Comparison of ENCODE assay signal across 8 cellular contexts in the genomic region with DNA sequence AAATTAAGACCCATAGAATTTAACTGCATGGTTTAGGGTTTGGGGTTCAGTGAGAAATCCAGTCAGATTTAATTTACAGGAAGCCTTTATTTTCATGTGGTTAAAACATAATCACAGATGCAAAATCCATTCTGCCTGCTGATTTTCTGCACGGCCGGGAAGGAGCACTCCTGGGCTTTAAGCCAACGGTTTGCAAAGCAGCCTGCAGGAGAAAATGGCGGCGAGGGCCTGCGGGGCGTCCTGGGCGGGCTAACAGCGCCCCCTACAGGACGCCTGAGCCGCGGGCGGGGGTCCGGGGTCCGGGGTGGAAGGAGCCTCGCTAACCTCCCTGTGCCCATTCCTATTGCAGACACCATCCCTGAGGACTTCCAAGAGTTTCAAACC. TPM values are rescaled to one million over a fixed set of nuclear protein-coding genes. Genes with fewer than 3 reads are reported as not detected.
DNase-seq lines count a peak whose midpoint lies in the region; ATAC-seq, FAIRE-seq and TF ChIP-seq lines count a peak whose summit lies in the region.

No MANE protein-coding gene starts in this region.

- POLR2A ChIA-PET in activated CD8-positive, alpha-beta T cell treated with anti-CD3 and anti-CD28 coated beads for 36 hours (lab: Charles Lee) = interaction anchor here (1.0 kb wide), 1 partner anchor 102 kb away, joined by 3 read pairs; no protein-coding TSS in a partner anchor
- POLR2A ChIA-PET in H1 (lab: Charles Lee; ENCODE audit: partially characterized antibody) = no interaction called here

- peak overlapping the region; percentile 51 for H3K4me3 Mint-ChIP-seq in activated CD8-positive, alpha-beta T cell treated with anti-CD3 and anti-CD28 coated beads for 36 hours
- H3K4me3 Mint-ChIP-seq in stimulated activated effector memory CD8-positive, alpha-beta T cell treated with anti-CD3 and anti-CD28 coated beads, Interleukin-12 subunit alpha, Interleukin-12 subunit beta, amount 100 ng/mL, for 72 hours = peak overlapping the region; percentile 36

- no peaks in the 10 kb centered on the region; a peak in 1 of 7 replicates for H3K4me1 ChIP-seq in H1 (replicated peaks in 1 of 4; ENCODE audit: control insufficient read depth in 3 of 4, insufficient read depth in 4 of 4, low read length in 3 of 4)

- no peak overlapping the region for H3K4me3 ChIP-seq in H1 (ENCODE audit: extremely low read depth in 1 of 4, insufficient read depth in 2 of 4, low read depth in 3 of 4, low read length in 4 of 4)

- no peak overlapping the region for H2BK120ac ChIP-seq in H1 (replicated peaks; ENCODE audit: low read depth, low read length)

- no peak overlapping the region for H2BK5ac ChIP-seq in H1 (ENCODE audit: low read depth, low read length)

- H3K4ac ChIP-seq in H1 (replicated peaks; ENCODE audit: insufficient read length, low read depth, low read length) = no peak overlapping the region

- TF ChIP-seq EP300 in H1 (IDR thresholded peaks at IDR 0.05; ENCODE audit: borderline replicate concordance in 1 of 2, low read depth in 2 of 2, low read length in 2 of 2) = 0 out of 3 replicates have a peak, but pooled peaks of 1 of the 2 experiments have one; percentile 14

- no peaks in the 10 kb centered on the region for H3K23me2 ChIP-seq in H1 (ENCODE audit: low read depth, low read length)

- no peak overlapping the region for H2BK12ac ChIP-seq in H1 (ENCODE audit: low read depth, low read length)

- no peak overlapping the region for H3K27ac ChIP-seq in H1 (ENCODE audit: low read depth, low read length)

- DNase-seq in activated CD4-positive, alpha-beta T cell treated with anti-CD3 and anti-CD28 coated beads for 24 hours (ENCODE audit: low read depth in 2 of 2) = peak; percentile 40 to 57
- no peak for DNase-seq in activated CD4-positive, alpha-beta T cell treated with anti-CD3 and anti-CD28 coated beads, Interleukin-2, amount 50 U/mL, for 4 hours
- peak; percentile 49 for DNase-seq in NCI-H2196 treated with DMSO at 0.1 percent for 48 hours (lab: John Stamatoyannopoulos, UW; ENCODE audit: unreplicated experiment)
- peak; percentile 60 for DNase-seq in activated CD8-positive, alpha-beta T cell treated with anti-CD3 and anti-CD28 coated beads for 36 hours
- peak; percentile 39 to 93 for DNase-seq in H1 (ENCODE audit: low read depth in 1 of 2, low spot score in 2 of 2)
- DNase-seq in middle frontal gyrus (ENCODE audit: extremely low spot score, low spot score) = peak; percentile 81
- peak; percentile 39 to 80 for DNase-seq in stimulated activated effector memory CD8-positive, alpha-beta T cell treated with anti-CD3 and anti-CD28 coated beads, Interleukin-12 subunit alpha, Interleukin-12 subunit beta, amount 100 ng/mL, for 72 hours (ENCODE audit: low spot score in 2 of 2)

- peak overlapping the region; percentile 78 for H3K27ac Mint-ChIP-seq in activated CD8-positive, alpha-beta T cell treated with anti-CD3 and anti-CD28 coated beads for 36 hours
- H3K27ac Mint-ChIP-seq in stimulated activated effector memory CD8-positive, alpha-beta T cell treated with anti-CD3 and anti-CD28 coated beads, Interleukin-12 subunit alpha, Interleukin-12 subunit beta, amount 100 ng/mL, for 72 hours = no peak overlapping the region

- H3K27me3 ChIP-seq in H1 (replicated peaks in 1 of 4; ENCODE audit: control insufficient read depth in 3 of 4, extremely low read depth in 1 of 4, insufficient read depth in 3 of 4, low read length in 3 of 4) = no peaks in the 10 kb centered on the region

- H3K36me3 ChIP-seq in H1 (ENCODE audit: control insufficient read depth in 2 of 4, insufficient read depth in 4 of 4, low read length in 3 of 4) = no peaks in the 10 kb centered on the region

- WGBS in H1 (ENCODE audit: extremely low coverage in 1 of 2, insufficient coverage in 1 of 2, insufficient read length in 1 of 2, insufficient replicate concordance in 2 of 2, low coverage in 1 of 2, low lambda C conversion rate in 2 of 2, missing lambda C conversion rate in 1 of 2), 2 experiments = 33% methylated on average over 8 of the region's 16 CpGs; no CpG with 5 or more reads in 1 of the 2 experiments

- no peak overlapping the region for H2BK15ac ChIP-seq in H1 (ENCODE audit: low read length)

- no peak overlapping the region for H3K56ac ChIP-seq in H1 (replicated peaks; ENCODE audit: insufficient read length, low read depth, low read length)

- H4K8ac ChIP-seq in H1 (ENCODE audit: extremely low read depth, insufficient read depth, low read length) = no peak overlapping the region

- peak; percentile 82 for TF ChIP-seq CTCF in activated CD8-positive, alpha-beta T cell treated with anti-CD3 and anti-CD28 coated beads for 36 hours (IDR thresholded peaks at IDR 0.05)
- peak; percentile 72 to 95 (median 79) for TF ChIP-seq CTCF in H1 (IDR thresholded peaks at IDR 0.05; ENCODE audit: control extremely low read depth in 1 of 3, insufficient read depth in 1 of 3, low read depth in 1 of 3, low read length in 3 of 3)

- no peak overlapping the region for H3K4me2 ChIP-seq in H1 (ENCODE audit: insufficient read depth in 1 of 2, low read depth in 2 of 2, low read length in 2 of 2)

- FAIRE-seq in H1 (lab: Jason Lieb, UNC) = no peak

- no peak overlapping the region for H4K91ac ChIP-seq in H1 (replicated peaks; ENCODE audit: insufficient read length, low read length)

- no peaks in the 10 kb centered on the region for H3K79me1 ChIP-seq in H1 (ENCODE audit: low read depth, low read length)

- no peaks in the 10 kb centered on the region for H3K79me2 ChIP-seq in H1 (ENCODE audit: control insufficient read depth in 1 of 2, insufficient read depth in 2 of 2, low read length in 2 of 2)

- no peaks in the 10 kb centered on the region for H3K9me3 Mint-ChIP-seq in activated CD8-positive, alpha-beta T cell treated with anti-CD3 and anti-CD28 coated beads for 36 hours
- no peaks in the 10 kb centered on the region for H3K9me3 Mint-ChIP-seq in stimulated activated effector memory CD8-positive, alpha-beta T cell treated with anti-CD3 and anti-CD28 coated beads, Interleukin-12 subunit alpha, Interleukin-12 subunit beta, amount 100 ng/mL, for 72 hours

- intact Hi-C loops in activated CD8-positive, alpha-beta T cell treated with anti-CD3 and anti-CD28 coated beads for 36 hours (cut with micrococcal nuclease) = loop anchor here (1.0 to 5.0 kb wide), 2 partner anchors 157 to 205 kb away; no protein-coding TSS in a partner anchor

- ATAC-seq in activated CD8-positive, alpha-beta T cell treated with anti-CD3 and anti-CD28 coated beads for 36 hours = peak; percentile 65
- ATAC-seq in stimulated activated effector memory CD8-positive, alpha-beta T cell treated with anti-CD3 and anti-CD28 coated beads, Interleukin-12 subunit alpha, Interleukin-12 subunit beta, amount 100 ng/mL, for 72 hours = peak; percentile 52
- ATAC-seq in HG02885 (IDR thresholded peaks at IDR 0.05; ENCODE audit: poor library complexity, unreplicated experiment) = no peak

- TF ChIP-seq RAD21 in H1 (IDR thresholded peaks at IDR 0.05 in 1 of 2, conservative IDR thresholded peaks at IDR 0.05 in 1 of 2; ENCODE audit: low read depth in 2 of 2, low read length in 2 of 2) = peak; percentile 89 to 90

- H4K20me1 ChIP-seq in H1 (replicated peaks in 1 of 2; ENCODE audit: control insufficient read depth in 1 of 2, insufficient read depth in 2 of 2, low read length in 2 of 2) = no peaks in the 10 kb centered on the region

- CTCF ChIA-PET in activated CD8-positive, alpha-beta T cell treated with anti-CD3 and anti-CD28 coated beads for 36 hours (lab: Charles Lee) = interaction anchor here (0.6 to 3.5 kb wide), 81 partner anchors 8 to 619 kb away, joined by 3 to 39 read pairs (median 4); a partner anchor contains a TSS
- CTCF ChIA-PET in H1 (lab: Charles Lee; ENCODE audit: partially characterized antibody) = interaction anchor here (0.6 to 4.5 kb wide), 49 partner anchors 9 to 247 kb away, joined by 3 to 43 read pairs (median 4); a partner anchor contains a TSS

- H3K9ac ChIP-seq in H1 (replicated peaks in 1 of 4; ENCODE audit: extremely low read depth in 1 of 4, low read depth in 3 of 4, low read length in 3 of 4) = no peak overlapping the region

- H2BK20ac ChIP-seq in H1 (ENCODE audit: low read length) = no peak overlapping the region

- H3K18ac ChIP-seq in H1 (ENCODE audit: extremely low read depth, low read length) = no peak overlapping the region

- no peak overlapping the region for H3K23ac ChIP-seq in H1 (ENCODE audit: insufficient read length)

- H4K5ac ChIP-seq in H1 (ENCODE audit: insufficient read length, low read depth, low read length) = no peak overlapping the region

- H3K27me3 Mint-ChIP-seq in activated CD8-positive, alpha-beta T cell treated with anti-CD3 and anti-CD28 coated beads for 36 hours = no peaks in the 10 kb centered on the region

- no peaks in the 10 kb centered on the region for H3K36me3 Mint-ChIP-seq in activated CD8-positive, alpha-beta T cell treated with anti-CD3 and anti-CD28 coated beads for 36 hours (ENCODE audit: low read depth)
- no peaks in the 10 kb centered on the region for H3K36me3 Mint-ChIP-seq in stimulated activated effector memory CD8-positive, alpha-beta T cell treated with anti-CD3 and anti-CD28 coated beads, Interleukin-12 subunit alpha, Interleukin-12 subunit beta, amount 100 ng/mL, for 72 hours

- H3K4me1 Mint-ChIP-seq in activated CD8-positive, alpha-beta T cell treated with anti-CD3 and anti-CD28 coated beads for 36 hours (ENCODE audit: low read depth) = peaks cover 11% of the 10 kb centered on the region
- peaks cover 6% of the 10 kb centered on the region for H3K4me1 Mint-ChIP-seq in stimulated activated effector memory CD8-positive, alpha-beta T cell treated with anti-CD3 and anti-CD28 coated beads, Interleukin-12 subunit alpha, Interleukin-12 subunit beta, amount 100 ng/mL, for 72 hours

- H3K14ac ChIP-seq in H1 (ENCODE audit: insufficient read length) = no peak overlapping the region

- H3K9me3 ChIP-seq in H1 (ENCODE audit: insufficient read depth in 2 of 2, low read depth in 1 of 2, low read length in 1 of 2) = no peaks in the 10 kb centered on the region

- peak overlapping the region; percentile 10; the same call in 1 of the 2 replicates for H2AFZ ChIP-seq in H1 (ENCODE audit: low read length)

- no peak for TF ChIP-seq POLR2A in H1 (IDR thresholded peaks at IDR 0.05; ENCODE audit: control extremely low read depth in 1 of 2, low read depth in 2 of 2, low read length in 2 of 2)

- H2AK5ac ChIP-seq in H1 (ENCODE audit: low read depth, low read length) = no peak overlapping the region

RNA-seq across cellular contexts. Expression of a gene that starts 47.6 kb away (rescaled TPM):
- total RNA-seq in activated CD8-positive, alpha-beta T cell treated with anti-CD3 and anti-CD28 coated beads for 36 hours = 1 to 10 TPM; 2.3 to 2.5 TPM
- 12.8 and 14.2 TPM in 2 replicates for total RNA-seq in H1 (2021; fragmentation: NEBNext Ultra II Directional; extraction: Animal tissue kit (Norgen Biotek cat#: 25700))
- 25.4 and 27.5 TPM in 2 replicates for polyA plus RNA-seq in H1 (2011; rRNA removed)
- 21.2 TPM for polyA plus RNA-seq in H1 (2011; cell fraction: cytosol; rRNA removed)
- 30.7 TPM for polyA plus RNA-seq in H1 (2011; cell fraction: nucleus; rRNA removed)
- 16.3 to 23.8 TPM (median 21.8 TPM) in 4 replicates for polyA plus RNA-seq in H1 (2012, experiment 1 of 2)
- polyA plus RNA-seq in H1 (2012, experiment 2 of 2) = 14.9 TPM
- polyA plus RNA-seq in H1 (2013, experiment 1 of 2) = 17.9 TPM
- 17.8 TPM for polyA plus RNA-seq in H1 (2013, experiment 2 of 2)
- 20.4 and 24.9 TPM in 2 replicates for polyA minus RNA-seq in H1 (2011; rRNA and poly(A)+ RNA removed)
- 11.2 TPM for polyA minus RNA-seq in H1 (2011; cell fraction: cytosol; rRNA and poly(A)+ RNA removed)
- polyA minus RNA-seq in H1 (2011; cell fraction: nucleus; rRNA and poly(A)+ RNA removed) = 9.0 TPM

Comparison
In these comparisons a context has a peak if more than half of its experiments do, and no peak if none do; other contexts are left out.
1. DNase-seq: peak in activated CD4-positive, alpha-beta T cell treated with anti-CD3 and anti-CD28 coated beads for 24 hours (2 of 2), NCI-H2196 treated with DMSO at 0.1 percent for 48 hours (single experiment), activated CD8-positive, alpha-beta T cell treated with anti-CD3 and anti-CD28 coated beads for 36 hours (single experiment), H1 (2 of 2), middle frontal gyrus (single experiment) and stimulated activated effector memory CD8-positive, alpha-beta T cell treated with anti-CD3 and anti-CD28 coated beads, Interleukin-12 subunit alpha, Interleukin-12 subunit beta, amount 100 ng/mL, for 72 hours (2 of 2); none in activated CD4-positive, alpha-beta T cell treated with anti-CD3 and anti-CD28 coated beads, Interleukin-2, amount 50 U/mL, for 4 hours (0 of 2).